2 cellular contexts compared by ENCODE assay signal in genomic region chrX:119026344-119026743, GRCh38. TPM values are rescaled to one million over a fixed set of nuclear protein-coding genes. Genes with fewer than 3 reads are reported as not detected.
"Had no signal": no experiment of that assay in that cellular context is flagged by ENCODE, and none has a peak within 500 bp of the region (broad histone marks: within the 10 kb centered on the region; RNA-seq: fewer than 3 reads in every experiment).

No MANE protein-coding gene starts in this region.

RNA-seq across cellular contexts. Expression of gene CT47C1, which starts 46.4 kb away (rescaled TPM):
- total RNA-seq: G401, GM12878 had no signal
- polyA plus RNA-seq: GM12878 had no signal

RNA-seq across cellular contexts. Expression of gene LONRF3, which starts 51.9 kb away (rescaled TPM):
- total RNA-seq: G401 had no signal
